In genomic region chr7:155665957-155666287, GRCh38 we compare ENCODE assay signal across 1 cellular context.
A peak's percentile ranks its signal among the peaks of the same experiment; 100 is the strongest.
TF ChIP-seq lines count a peak whose summit lies in the region.

No MANE protein-coding gene starts in this region.

TF ChIP-seq in K562, 482 proteins besides CTCF, POLR2A, EP300 and RAD21 (continues in another document):
- TF ChIP-seq RFX1 (IDR thresholded peaks at IDR 0.05) (no peak), ZNF445 (CRISPR knock-in tag; IDR thresholded peaks at IDR 0.05; ENCODE audit: low read depth) (no peak), MEIS2 (IDR thresholded peaks at IDR 0.05; ENCODE audit: partially characterized antibody) (peak; percentile 16), ZBTB34 (CRISPR knock-in tag; IDR thresholded peaks at IDR 0.05) (no peak), FOSL1 (tag; conservative IDR thresholded peaks at IDR 0.05) (peak; percentile 91), ZNF408 (CRISPR knock-in tag; IDR thresholded peaks at IDR 0.05; ENCODE audit: low read depth) (no peak), THRA (IDR thresholded peaks at IDR 0.05) (no peak), SMARCC2 (IDR thresholded peaks at IDR 0.05; ENCODE audit: low read depth) (peak; percentile 47; the same call in 1 of the 2 replicates), ZNF583 (CRISPR knock-in tag; IDR thresholded peaks at IDR 0.05) (no peak), SMARCA4 (IDR thresholded peaks at IDR 0.05) (0 out of 2 replicates have a peak, but pooled peaks have one; percentile 28), ZNF75A (CRISPR knock-in tag; IDR thresholded peaks at IDR 0.05) (no peak), BDP1 (IDR thresholded peaks at IDR 0.05; ENCODE audit: insufficient read depth, insufficient read length) (no peak), E2F3 (CRISPR knock-in tag; IDR thresholded peaks at IDR 0.05) (no peak), REST (CRISPR knock-in tag; IDR thresholded peaks at IDR 0.05; ENCODE audit: low read depth) (no peak), ZNF311 (CRISPR knock-in tag; IDR thresholded peaks at IDR 0.05) (no peak), USF1 (CRISPR knock-in tag; IDR thresholded peaks at IDR 0.05) (peak; percentile 28; the same call in 1 of the 2 replicates), ZNF395 (CRISPR knock-in tag; IDR thresholded peaks at IDR 0.05) (no peak), MGA (IDR thresholded peaks at IDR 0.05) (no peak), KLF10 (CRISPR knock-in tag; IDR thresholded peaks at IDR 0.05) (no peak), SRF (CRISPR knock-in tag; IDR thresholded peaks at IDR 0.05) (no peak), MCM3 (IDR thresholded peaks at IDR 0.05) (no peak), POLR3A (IDR thresholded peaks at IDR 0.05; ENCODE audit: borderline replicate concordance, extremely low read depth, insufficient read depth, insufficient read length) (no peak), BHLHE40 (IDR thresholded peaks at IDR 0.05; ENCODE audit: low read length) (peak; percentile 77), ARID1B (IDR thresholded peaks at IDR 0.05) (no peak; the same call in 1 of the 2 replicates), NR2F6 (CRISPR knock-in tag; IDR thresholded peaks at IDR 0.05) (no peak), FOXK1 (CRISPR knock-in tag; IDR thresholded peaks at IDR 0.05; ENCODE audit: borderline replicate concordance) (no peak), ZBTB43 (CRISPR knock-in tag; IDR thresholded peaks at IDR 0.05) (no peak), NR2C1 (IDR thresholded peaks at IDR 0.05) (no peak), NR2C1 (tag; IDR thresholded peaks at IDR 0.05) (no peak), TCF7 (IDR thresholded peaks at IDR 0.05; ENCODE audit: borderline replicate concordance) (no peak), ZNF133 (CRISPR knock-in tag; IDR thresholded peaks at IDR 0.05) (no peak), FOS (IDR thresholded peaks at IDR 0.05; ENCODE audit: extremely low read depth, insufficient read length) (no peak), NR1H2 (CRISPR knock-in tag; IDR thresholded peaks at IDR 0.05) (no peak), MLX (CRISPR knock-in tag; conservative IDR thresholded peaks at IDR 0.05) (no peak), JUND (IDR thresholded peaks at IDR 0.05; ENCODE audit: borderline replicate concordance, low read depth, low read length) (peak; percentile 55; the same call in 1 of the 2 replicates), JUND (tag; IDR thresholded peaks at IDR 0.05; ENCODE audit: borderline replicate concordance, low read depth, low read length) (0 out of 3 replicates have a peak, but pooled peaks have one; percentile 39), NR0B1 (IDR thresholded peaks at IDR 0.05; ENCODE audit: partially characterized antibody) (no peak)
